Comparison of ENCODE assay signal across 1 cellular context in genomic region chr6:31186052-31186734, GRCh38.
TF ChIP-seq lines count a peak whose summit lies in the region.

No MANE protein-coding gene starts in this region.

TF ChIP-seq in H1, 55 proteins besides CTCF, POLR2A, EP300 and RAD21:
- TF ChIP-seq CREB1 (IDR thresholded peaks at IDR 0.05) (no peak), E2F6 (IDR thresholded peaks at IDR 0.05) (no peak), BCL11A (IDR thresholded peaks at IDR 0.05; ENCODE audit: low read depth in 2 of 2, low read length in 2 of 2) (no peak), CBX8 (IDR thresholded peaks at IDR 0.05; ENCODE audit: borderline replicate concordance, low read depth, low read length) (no peak), SRF (IDR thresholded peaks at IDR 0.05; ENCODE audit: low read depth, low read length) (no peak), RFX5 (IDR thresholded peaks at IDR 0.05; ENCODE audit: borderline replicate concordance, low read depth, low read length) (no peak), SAP30 (IDR thresholded peaks at IDR 0.05; ENCODE audit: insufficient read depth, insufficient replicate concordance, low read length) (no peak), RBBP5 (IDR thresholded peaks at IDR 0.05; ENCODE audit: borderline replicate concordance, low read depth, low read length) (no peak), SP4 (IDR thresholded peaks at IDR 0.05; ENCODE audit: low read length) (no peak), MAFK (IDR thresholded peaks at IDR 0.05; ENCODE audit: low read depth, low read length) (no peak), CHD1 (IDR thresholded peaks at IDR 0.05; ENCODE audit: low read depth, low read length) (no peak), YY1 (IDR thresholded peaks at IDR 0.05; ENCODE audit: low read depth, low read length) (no peak), GTF2F1 (IDR thresholded peaks at IDR 0.05; ENCODE audit: borderline replicate concordance, low read depth, low read length) (no peak), ATF2 (IDR thresholded peaks at IDR 0.05; ENCODE audit: low read length) (no peak), FOSL1 (IDR thresholded peaks at IDR 0.05; ENCODE audit: insufficient read depth, low read depth, low read length) (no peak), MAX (IDR thresholded peaks at IDR 0.05) (no peak), JUN (IDR thresholded peaks at IDR 0.05; ENCODE audit: low read depth, low read length) (no peak), USF2 (IDR thresholded peaks at IDR 0.05; ENCODE audit: low read length) (no peak), TBP (IDR thresholded peaks at IDR 0.05; ENCODE audit: low read depth, low read length) (no peak), NRF1 (IDR thresholded peaks at IDR 0.05; ENCODE audit: low read depth, low read length) (no peak)
